Comparison of ENCODE assay signal across 14 cellular contexts in genomic region chr4:97395980-97396562, GRCh38.
"Had no signal": no experiment of that assay in that cellular context is flagged by ENCODE, and none has a peak within 500 bp of the region (broad histone marks: within the 10 kb centered on the region; RNA-seq: fewer than 3 reads in every experiment).

No MANE protein-coding gene starts in this region.

- DNase-seq: activated CD4-positive, alpha-beta memory T cell treated with anti-CD3 and anti-CD28 coated beads, Interleukin-2, amount 10 ng/mL, durations not matched to agents 7 days and 5 days; activated CD4-positive, alpha-beta T cell treated with anti-CD3 and anti-CD28 coated beads for 36 hours; activated effector memory CD4-positive, alpha-beta T cell treated with Interleukin-2 at 50 U/mL for 16 hours; activated T-cell treated with anti-CD3 and anti-CD28 coated beads, Interleukin-2, amount 50 U/mL, for 24 hours; body of pancreas; caudate nucleus; kidney glomerular epithelial cell; stimulated activated CD4-positive, alpha-beta T cell treated with anti-CD3 and anti-CD28 coated beads, Interleukin-12 subunit alpha, Interleukin-12 subunit beta, amount 100 ng/mL, for 4 hours; stimulated activated CD4-positive, alpha-beta T cell treated with anti-CD3 and anti-CD28 coated beads, Interleukin-2, amount 100 ng/mL, for 24 hours; stimulated activated naive B cell treated with anti-CD40 and anti-IgM and Interleukin-4, amounts not matched to agents 10 μg/mL and 1 μg/mL and 100 μg/mL, for 72 hours; T-cell; T1000; thyroid gland had no signal

- ATAC-seq: activated CD4-positive, alpha-beta T cell treated with anti-CD3 and anti-CD28 coated beads for 36 hours; activated naive CD4-positive, alpha-beta T cell treated with anti-CD3 and anti-CD28 coated beads, Interleukin-2, amount 50 U/mL, for 72 hours; body of pancreas; stimulated activated naive B cell treated with anti-CD40 and anti-IgM and Interleukin-4, amounts not matched to agents 10 μg/mL and 1 μg/mL and 100 μg/mL, for 72 hours; T-cell had no signal

- H3K4me3 ChIP-seq: body of pancreas, thyroid gland had no signal
